ENCODE assay signal across 1 cellular context in the genomic region with DNA sequence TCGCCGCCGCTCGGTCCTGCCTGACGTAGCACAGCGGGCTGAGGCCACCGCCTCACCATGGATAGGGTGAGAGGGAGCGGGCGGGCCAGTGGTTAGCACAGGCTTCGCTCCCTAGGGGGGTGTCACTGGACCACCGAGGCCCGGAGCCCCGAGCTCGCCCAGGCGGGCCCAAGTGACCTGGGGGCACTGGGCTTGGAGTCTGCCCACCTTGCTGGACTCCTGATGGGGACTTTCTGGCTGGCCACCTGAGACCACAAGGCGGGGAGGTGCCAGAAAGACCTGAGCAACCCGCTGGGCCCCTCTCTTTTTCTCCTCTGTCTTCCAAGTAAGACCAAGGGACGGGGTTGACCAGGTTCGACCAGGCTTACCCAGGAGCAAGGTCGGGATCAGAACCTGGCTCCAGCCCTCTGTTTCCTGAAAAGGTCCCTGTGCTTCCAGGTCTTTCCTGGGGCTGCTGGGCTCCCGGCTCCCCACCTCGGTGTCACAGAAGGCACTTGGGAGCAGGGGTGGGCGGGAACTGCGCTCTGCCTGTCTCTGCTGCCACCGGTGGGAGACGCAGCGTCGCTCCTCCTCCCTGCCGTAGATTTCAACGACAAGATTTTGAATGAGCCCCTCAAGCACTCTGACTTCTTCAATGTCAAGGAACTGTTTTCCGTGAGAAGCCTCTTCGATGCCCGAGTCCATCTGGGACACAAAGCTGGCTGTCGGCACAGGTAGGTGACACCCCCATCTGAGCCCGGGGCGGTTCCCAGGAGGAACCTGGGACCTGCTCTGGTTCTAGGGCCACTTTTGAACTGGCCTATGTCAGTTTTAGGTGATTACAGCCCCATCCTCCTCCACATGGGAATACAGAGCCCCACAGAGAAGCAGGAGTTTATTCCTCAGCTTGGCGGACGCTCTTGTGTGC.
TF ChIP-seq lines count a peak whose summit lies in the region.

No MANE protein-coding gene starts in this region.

TF ChIP-seq in IMR-90, 13 proteins besides CTCF, POLR2A, EP300 and RAD21:
- TF ChIP-seq RFX5 (IDR thresholded peaks at IDR 0.05; ENCODE audit: low read depth, low read length) (no peak), BHLHE40 (IDR thresholded peaks at IDR 0.05; ENCODE audit: low read depth, low read length) (peak; percentile 91; the same call in 1 of the 2 replicates)
